1 cellular context compared by ENCODE assay signal in the genomic region with DNA sequence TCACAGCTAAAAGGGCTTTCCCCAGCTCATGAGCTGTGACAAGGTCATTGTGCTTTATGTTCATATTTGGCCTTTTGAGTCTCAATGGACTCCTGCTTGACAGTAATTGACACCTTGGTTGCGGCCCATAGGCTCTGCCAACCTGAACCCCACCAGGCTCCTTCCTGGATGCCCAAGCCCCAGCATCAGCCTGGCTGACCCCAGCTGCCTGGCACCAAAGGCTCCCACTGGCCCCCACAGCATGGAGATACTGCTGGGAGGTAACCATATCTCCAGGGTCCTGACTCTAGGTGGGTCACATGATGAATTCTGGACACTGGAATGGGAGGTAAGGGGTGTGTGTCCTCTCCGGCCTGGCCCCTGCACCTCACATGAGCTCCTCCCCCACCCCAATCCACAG.
A peak's percentile ranks its signal among the peaks of the same experiment; 100 is the strongest.
TF ChIP-seq lines count a peak whose summit lies in the region.

No MANE protein-coding gene starts in this region.

TF ChIP-seq in GM12878, 131 proteins besides CTCF, POLR2A, EP300 and RAD21:
- TF ChIP-seq SRF (IDR thresholded peaks at IDR 0.05; ENCODE audit: low read depth in 2 of 2, low read length in 2 of 2) (peak in 1 of 2 experiments; percentile 40; a peak in 1 of 4 replicates), RB1 (IDR thresholded peaks at IDR 0.05; ENCODE audit: borderline replicate concordance) (no peak), NR2F1 (conservative IDR thresholded peaks at IDR 0.05) (peak; percentile 43), BACH1 (IDR thresholded peaks at IDR 0.05; ENCODE audit: borderline replicate concordance) (no peak)
